Comparison of ENCODE assay signal across 20 cellular contexts in the genomic region with DNA sequence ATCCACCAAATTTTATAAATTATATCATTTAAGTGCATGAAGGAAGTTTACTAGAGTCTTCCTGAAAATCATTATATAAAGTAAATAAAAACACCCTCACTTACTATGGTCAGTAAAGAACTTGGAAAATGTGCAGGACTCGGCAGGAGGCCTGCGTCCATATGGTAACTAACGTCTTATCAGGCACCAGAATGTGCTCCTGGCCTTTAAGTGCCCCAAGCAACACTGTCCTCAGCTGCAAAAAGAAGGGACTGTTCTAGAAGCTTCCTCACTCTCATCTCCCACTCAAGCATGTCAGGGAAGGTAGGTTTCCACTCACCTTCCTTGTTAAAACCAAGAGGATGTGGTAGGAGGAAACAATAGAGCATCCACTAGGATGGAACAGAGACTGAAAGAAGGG. TPM values are rescaled to one million over a fixed set of nuclear protein-coding genes. Genes with fewer than 3 reads are reported as not detected.
DNase-seq lines count a peak whose midpoint lies in the region; ATAC-seq, FAIRE-seq and TF ChIP-seq lines count a peak whose summit lies in the region.
"Had no signal": no experiment of that assay in that cellular context is flagged by ENCODE, and none has a peak within 500 bp of the region (broad histone marks: within the 10 kb centered on the region; RNA-seq: fewer than 3 reads in every experiment).

No MANE protein-coding gene starts in this region.

- ATAC-seq in activated naive CD4-positive, alpha-beta T cell treated with anti-CD3 and anti-CD28 coated beads, Interleukin-2, amount 50 U/mL, for 72 hours = no peak
- no peak for ATAC-seq in CD4-positive, alpha-beta T cell (ENCODE audit: poor library complexity)
- ATAC-seq in WTC11 (no peak), psoas muscle (no peak), GM18861 (IDR thresholded peaks at IDR 0.05; ENCODE audit: unreplicated experiment) (no peak)
- ATAC-seq: CD8-positive, alpha-beta T cell had no signal

- H3K36me3 ChIP-seq in psoas muscle (ENCODE audit: insufficient read depth in 1 of 2, low read depth in 1 of 2) = no peaks in the 10 kb centered on the region
- H3K36me3 ChIP-seq in kidney (ENCODE audit: control insufficient read depth in 1 of 2, insufficient read depth in 2 of 2, low read length in 2 of 2) = no peaks in the 10 kb centered on the region
- H3K36me3 ChIP-seq: SJSA1 had no signal

- no peaks in the 10 kb centered on the region for H3K9me3 ChIP-seq in CD4-positive, alpha-beta T cell (ENCODE audit: control insufficient read depth, low read length)
- H3K9me3 ChIP-seq in psoas muscle (no peaks in the 10 kb centered on the region), kidney (ENCODE audit: control insufficient read depth in 1 of 2, low read length in 2 of 2) (no peaks in the 10 kb centered on the region)
- H3K9me3 ChIP-seq: SJSA1 had no signal

- no peak overlapping the region for H3K27ac ChIP-seq in CD4-positive, alpha-beta T cell (ENCODE audit: low read depth, low read length)
- H3K27ac ChIP-seq in psoas muscle (peak overlapping the region; percentile 64), kidney (ENCODE audit: low read depth in 2 of 2, low read length in 2 of 2) (no peak overlapping the region)
- H3K27ac ChIP-seq: GM23248, SJSA1 had no signal

- H3K9me3 Mint-ChIP-seq in activated naive CD4-positive, alpha-beta T cell treated with anti-CD3 and anti-CD28 coated beads, Interleukin-2, amount 50 U/mL, for 24 hours = no peaks in the 10 kb centered on the region
- H3K9me3 Mint-ChIP-seq in activated naive CD4-positive, alpha-beta T cell treated with anti-CD3 and anti-CD28 coated beads, Interleukin-2, amount 50 U/mL, for 72 hours = peaks cover 0 to 3% of the 10 kb centered on the region in 2 donors
- no peaks in the 10 kb centered on the region for H3K9me3 Mint-ChIP-seq in CD4-positive, alpha-beta T cell
- peaks cover 4% of the 10 kb centered on the region; the same call in 1 of the 2 replicates for H3K9me3 Mint-ChIP-seq in WTC11
- H3K9me3 Mint-ChIP-seq: CD8-positive, alpha-beta T cell had no signal

- peaks cover 84% of the 10 kb centered on the region for H3K4me1 Mint-ChIP-seq in activated naive CD4-positive, alpha-beta T cell treated with anti-CD3 and anti-CD28 coated beads, Interleukin-2, amount 50 U/mL, for 24 hours
- H3K4me1 Mint-ChIP-seq in CD4-positive, alpha-beta T cell (ENCODE audit: low read depth) = peaks cover 75% of the 10 kb centered on the region
- peaks cover 26% of the 10 kb centered on the region for H3K4me1 Mint-ChIP-seq in WTC11

- no peak for DNase-seq in activated naive CD4-positive, alpha-beta T cell treated with anti-CD3 and anti-CD28 coated beads, Interleukin-2, amount 50 U/mL, for 72 hours (ENCODE audit: low spot score in 2 of 2)
- no peak for DNase-seq in CD4-positive, alpha-beta T cell
- DNase-seq in WTC11 (ENCODE audit: low spot score) (no peak), psoas muscle (no peak), kidney (no peak)
- DNase-seq: Caco-2; CD8-positive, alpha-beta T cell; GM23248; H7; Karpas-422; NCI-H1092 treated with DMSO at 0.1 percent for 48 hours; NCI-H1436 treated with DMSO at 0.1 percent for 48 hours; NCI-H187 treated with DMSO at 0.1 percent for 48 hours; NCI-H524; NCI-H748 treated with DMSO at 0.1 percent for 48 hours had no signal

- no peak for FAIRE-seq in kidney (lab: Jason Lieb, UNC)
- FAIRE-seq: G401.6, RCC 7860 had no signal

- no peaks in the 10 kb centered on the region for H3K27me3 Mint-ChIP-seq in activated naive CD4-positive, alpha-beta T cell treated with anti-CD3 and anti-CD28 coated beads, Interleukin-2, amount 50 U/mL, for 24 hours
- H3K27me3 Mint-ChIP-seq in CD4-positive, alpha-beta T cell = no peaks in the 10 kb centered on the region
- no peaks in the 10 kb centered on the region for H3K27me3 Mint-ChIP-seq in WTC11 (ENCODE audit: low read depth)

- H3K4me3 ChIP-seq in psoas muscle (no peak overlapping the region), kidney (ENCODE audit: low read length in 2 of 2) (no peak overlapping the region)
- H3K4me3 ChIP-seq: GM23248, SJSA1 had no signal

- POLR2A ChIA-PET in CD4-positive, alpha-beta T cell (lab: Charles Lee) = interaction anchor here (1.4 kb wide), 1 partner anchor 10 kb away, joined by 4 read pairs; no protein-coding TSS in a partner anchor
- POLR2A ChIA-PET in WTC11 (lab: Charles Lee) = no interaction called here

- CTCF ChIA-PET in CD4-positive, alpha-beta T cell (lab: Charles Lee) = no interaction called here
- CTCF ChIA-PET in WTC11 (lab: Charles Lee) = no interaction called here

- no peak for TF ChIP-seq CTCF in CD4-positive, alpha-beta T cell (IDR thresholded peaks at IDR 0.05)
- TF ChIP-seq CTCF in WTC11 (IDR thresholded peaks at IDR 0.05) (no peak), psoas muscle (IDR thresholded peaks at IDR 0.05) (no peak), kidney (IDR thresholded peaks at IDR 0.05; ENCODE audit: borderline replicate concordance, extremely low read depth, insufficient read depth) (no peak)

- H3K27ac Mint-ChIP-seq in activated naive CD4-positive, alpha-beta T cell treated with anti-CD3 and anti-CD28 coated beads, Interleukin-2, amount 50 U/mL, for 24 hours = peak overlapping the region; percentile 35
- H3K27ac Mint-ChIP-seq in activated naive CD4-positive, alpha-beta T cell treated with anti-CD3 and anti-CD28 coated beads, Interleukin-2, amount 50 U/mL, for 72 hours = no peak overlapping the region
- peak overlapping the region; percentile 42 for H3K27ac Mint-ChIP-seq in CD4-positive, alpha-beta T cell
- H3K27ac Mint-ChIP-seq in WTC11 = 0 out of 2 replicates have a peak overlapping the region, but pooled peaks have one; percentile 41
- H3K27ac Mint-ChIP-seq: CD8-positive, alpha-beta T cell had no signal

- H3K4me3 Mint-ChIP-seq in activated naive CD4-positive, alpha-beta T cell treated with anti-CD3 and anti-CD28 coated beads, Interleukin-2, amount 50 U/mL, for 24 hours = no peak overlapping the region
- H3K4me3 Mint-ChIP-seq in CD4-positive, alpha-beta T cell = no peak overlapping the region
- no peak overlapping the region for H3K4me3 Mint-ChIP-seq in WTC11
- H3K4me3 Mint-ChIP-seq: CD8-positive, alpha-beta T cell had no signal

- 90 to 95% (median 94%) methylated on average over 3 of the region's 3 CpGs for WGBS in psoas muscle, 3 donors

- H3K27me3 ChIP-seq in CD4-positive, alpha-beta T cell (ENCODE audit: control insufficient read depth, insufficient read depth, low read length) = no peaks in the 10 kb centered on the region
- no peaks in the 10 kb centered on the region for H3K27me3 ChIP-seq in psoas muscle (ENCODE audit: insufficient read depth in 3 of 3, low read length in 2 of 3)

- H3K4me1 ChIP-seq in psoas muscle = peaks cover 18% of the 10 kb centered on the region
- H3K4me1 ChIP-seq in kidney (ENCODE audit: control insufficient read depth in 1 of 2, insufficient read depth in 1 of 2, low read depth in 1 of 2, low read length in 2 of 2) = no peaks in the 10 kb centered on the region
- H3K4me1 ChIP-seq: Caco-2, SJSA1 had no signal

- intact Hi-C loops in CD4-positive, alpha-beta T cell (cut with DNase I, micrococcal nuclease) = no loop called here
- intact Hi-C loops in psoas muscle (cut with DNase I) (no loop called here), kidney (cut with DNase I) (no loop called here)

- H3K36me3 Mint-ChIP-seq in activated naive CD4-positive, alpha-beta T cell treated with anti-CD3 and anti-CD28 coated beads, Interleukin-2, amount 50 U/mL, for 24 hours = peaks cover 20% of the 10 kb centered on the region
- peaks cover 0 to 34% of the 10 kb centered on the region in 2 donors for H3K36me3 Mint-ChIP-seq in activated naive CD4-positive, alpha-beta T cell treated with anti-CD3 and anti-CD28 coated beads, Interleukin-2, amount 50 U/mL, for 72 hours
- H3K36me3 Mint-ChIP-seq in CD4-positive, alpha-beta T cell (ENCODE audit: low read depth) = peaks cover 44% of the 10 kb centered on the region
- H3K36me3 Mint-ChIP-seq in WTC11 = peaks cover 6% of the 10 kb centered on the region; the same call in 1 of the 2 replicates

- H3K9ac ChIP-seq in kidney (ENCODE audit: low read length in 2 of 2) = no peak overlapping the region
- H3K9ac ChIP-seq: GM23248 had no signal

TF ChIP-seq in WTC11, 78 proteins besides CTCF, POLR2A, EP300 and RAD21 (continues in another document):
- TF ChIP-seq, protein P1, sequence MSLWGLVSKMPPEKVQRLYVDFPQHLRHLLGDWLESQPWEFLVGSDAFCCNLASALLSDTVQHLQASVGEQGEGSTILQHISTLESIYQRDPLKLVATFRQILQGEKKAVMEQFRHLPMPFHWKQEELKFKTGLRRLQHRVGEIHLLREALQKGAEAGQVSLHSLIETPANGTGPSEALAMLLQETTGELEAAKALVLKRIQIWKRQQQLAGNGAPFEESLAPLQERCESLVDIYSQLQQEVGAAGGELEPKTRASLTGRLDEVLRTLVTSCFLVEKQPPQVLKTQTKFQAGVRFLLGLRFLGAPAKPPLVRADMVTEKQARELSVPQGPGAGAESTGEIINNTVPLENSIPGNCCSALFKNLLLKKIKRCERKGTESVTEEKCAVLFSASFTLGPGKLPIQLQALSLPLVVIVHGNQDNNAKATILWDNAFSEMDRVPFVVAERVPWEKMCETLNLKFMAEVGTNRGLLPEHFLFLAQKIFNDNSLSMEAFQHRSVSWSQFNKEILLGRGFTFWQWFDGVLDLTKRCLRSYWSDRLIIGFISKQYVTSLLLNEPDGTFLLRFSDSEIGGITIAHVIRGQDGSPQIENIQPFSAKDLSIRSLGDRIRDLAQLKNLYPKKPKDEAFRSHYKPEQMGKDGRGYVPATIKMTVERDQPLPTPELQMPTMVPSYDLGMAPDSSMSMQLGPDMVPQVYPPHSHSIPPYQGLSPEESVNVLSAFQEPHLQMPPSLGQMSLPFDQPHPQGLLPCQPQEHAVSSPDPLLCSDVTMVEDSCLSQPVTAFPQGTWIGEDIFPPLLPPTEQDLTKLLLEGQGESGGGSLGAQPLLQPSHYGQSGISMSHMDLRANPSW (CRISPR knock-in tag; conservative IDR thresholded peaks at IDR 0.05; ENCODE audit: low read depth) = no peak

RNA-seq across cellular contexts. Expression of a gene that starts 11.3 kb away (rescaled TPM):
- total RNA-seq in activated naive CD4-positive, alpha-beta T cell treated with anti-CD3 and anti-CD28 coated beads, Interleukin-2, amount 50 U/mL, for 72 hours = 10 to 100 TPM; 25.6 to 32.1 TPM
- total RNA-seq in CD4-positive, alpha-beta T cell = 10 to 100 TPM; 41.0 to 42.0 TPM
- total RNA-seq in WTC11 (2021) = 10.9 to 14.3 TPM (median 12.0 TPM) in 3 replicates
- 1 to 10 TPM; 3.0 to 8.2 (median 5.0) TPM for total RNA-seq in psoas muscle
- polyA plus RNA-seq in psoas muscle = under 1 TPM; 0.53 to 0.87 (median 0.59) TPM
- 15.3 TPM for total RNA-seq in kidney
- polyA plus RNA-seq in kidney (ENCODE audit: insufficient read depth, low read depth, low replicate concordance) = 1.2 TPM
- total RNA-seq: Caco-2 had no signal
- polyA plus RNA-seq: GM23248 had no signal

Comparison
In these comparisons a context has a peak if more than half of its experiments do, and no peak if none do; other contexts are left out.
1. H3K27ac Mint-ChIP-seq: peak in activated naive CD4-positive, alpha-beta T cell treated with anti-CD3 and anti-CD28 coated beads, Interleukin-2, amount 50 U/mL, for 24 hours (single experiment), CD4-positive, alpha-beta T cell (single experiment) and WTC11 (single experiment); none in activated naive CD4-positive, alpha-beta T cell treated with anti-CD3 and anti-CD28 coated beads, Interleukin-2, amount 50 U/mL, for 72 hours (0 of 2).